In the genomic region with DNA sequence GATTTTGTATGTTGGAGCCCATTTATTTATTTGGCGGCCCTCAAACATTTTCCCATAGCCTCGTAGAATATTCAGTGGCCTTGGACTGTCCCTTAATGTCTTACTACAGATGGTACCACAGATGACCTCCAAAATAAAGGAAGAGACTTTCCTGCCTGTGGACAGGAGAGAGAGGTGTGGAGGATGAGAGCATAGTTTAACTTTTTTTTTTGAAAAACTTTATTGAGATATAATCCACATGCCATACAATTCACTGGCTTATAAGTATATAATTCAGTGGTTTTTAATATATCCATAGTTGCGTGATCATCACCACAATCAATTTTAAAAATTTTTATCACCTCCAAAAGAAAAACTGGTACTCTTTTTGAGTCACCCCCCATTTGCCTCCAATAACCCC, we compare ENCODE assay signal across 2 cellular contexts.
TF ChIP-seq lines count a peak whose summit lies in the region.

No MANE protein-coding gene starts in this region.

TF ChIP-seq in HEK293T, 16 proteins besides CTCF, POLR2A, EP300 and RAD21:
- TF ChIP-seq SP1 (IDR thresholded peaks at IDR 0.05) (no peak), ZNF384 (IDR thresholded peaks at IDR 0.05) (peak; percentile 44; the same call in 1 of the 2 replicates)

TF ChIP-seq in K562, 482 proteins besides CTCF, POLR2A, EP300 and RAD21:
- no peak for TF ChIP-seq RBM25 (IDR thresholded peaks at IDR 0.05; ENCODE audit: low read depth, low read length, severe bottlenecking)
- TF ChIP-seq, protein P1, sequence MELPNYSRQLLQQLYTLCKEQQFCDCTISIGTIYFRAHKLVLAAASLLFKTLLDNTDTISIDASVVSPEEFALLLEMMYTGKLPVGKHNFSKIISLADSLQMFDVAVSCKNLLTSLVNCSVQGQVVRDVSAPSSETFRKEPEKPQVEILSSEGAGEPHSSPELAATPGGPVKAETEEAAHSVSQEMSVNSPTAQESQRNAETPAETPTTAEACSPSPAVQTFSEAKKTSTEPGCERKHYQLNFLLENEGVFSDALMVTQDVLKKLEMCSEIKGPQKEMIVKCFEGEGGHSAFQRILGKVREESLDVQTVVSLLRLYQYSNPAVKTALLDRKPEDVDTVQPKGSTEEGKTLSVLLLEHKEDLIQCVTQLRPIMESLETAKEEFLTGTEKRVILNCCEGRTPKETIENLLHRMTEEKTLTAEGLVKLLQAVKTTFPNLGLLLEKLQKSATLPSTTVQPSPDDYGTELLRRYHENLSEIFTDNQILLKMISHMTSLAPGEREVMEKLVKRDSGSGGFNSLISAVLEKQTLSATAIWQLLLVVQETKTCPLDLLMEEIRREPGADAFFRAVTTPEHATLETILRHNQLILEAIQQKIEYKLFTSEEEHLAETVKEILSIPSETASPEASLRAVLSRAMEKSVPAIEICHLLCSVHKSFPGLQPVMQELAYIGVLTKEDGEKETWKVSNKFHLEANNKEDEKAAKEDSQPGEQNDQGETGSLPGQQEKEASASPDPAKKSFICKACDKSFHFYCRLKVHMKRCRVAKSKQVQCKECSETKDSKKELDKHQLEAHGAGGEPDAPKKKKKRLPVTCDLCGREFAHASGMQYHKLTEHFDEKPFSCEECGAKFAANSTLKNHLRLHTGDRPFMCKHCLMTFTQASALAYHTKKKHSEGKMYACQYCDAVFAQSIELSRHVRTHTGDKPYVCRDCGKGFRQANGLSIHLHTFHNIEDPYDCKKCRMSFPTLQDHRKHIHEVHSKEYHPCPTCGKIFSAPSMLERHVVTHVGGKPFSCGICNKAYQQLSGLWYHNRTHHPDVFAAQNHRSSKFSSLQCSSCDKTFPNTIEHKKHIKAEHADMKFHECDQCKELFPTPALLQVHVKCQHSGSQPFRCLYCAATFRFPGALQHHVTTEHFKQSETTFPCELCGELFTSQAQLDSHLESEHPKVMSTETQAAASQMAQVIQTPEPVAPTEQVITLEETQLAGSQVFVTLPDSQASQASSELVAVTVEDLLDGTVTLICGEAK (IDR thresholded peaks at IDR 0.05): peak; percentile 90
- TF ChIP-seq, protein P1 (CRISPR knock-in tag; IDR thresholded peaks at IDR 0.05): peak; percentile 91
- peak; percentile 78 for TF ChIP-seq ZNF384 (IDR thresholded peaks at IDR 0.05; ENCODE audit: low read depth, low read length)
